ENCODE assay signal across 12 cellular contexts in the genomic region with DNA sequence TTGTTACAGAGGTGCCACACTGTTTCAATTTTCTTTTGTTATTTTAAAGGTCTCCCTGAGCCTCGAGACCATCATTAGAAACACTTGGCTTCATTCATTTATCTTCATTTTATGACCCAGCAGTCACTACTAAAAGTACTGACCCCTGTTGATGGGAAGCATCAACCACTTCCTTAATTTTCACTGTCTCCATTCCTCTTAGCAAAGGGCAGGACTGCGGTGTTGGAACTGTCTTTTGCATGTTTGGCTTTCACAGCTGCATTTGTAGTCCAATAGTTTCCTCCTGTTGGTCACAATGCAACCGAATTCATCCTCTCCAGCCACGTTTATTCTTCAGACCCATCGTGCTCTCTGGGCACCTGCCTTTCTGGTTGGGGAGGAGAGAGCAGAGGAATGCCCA. TPM values are rescaled to one million over a fixed set of nuclear protein-coding genes. Genes with fewer than 3 reads are reported as not detected.
A peak's percentile ranks its signal among the peaks of the same experiment; 100 is the strongest.
DNase-seq lines count a peak whose midpoint lies in the region; ATAC-seq and TF ChIP-seq lines count a peak whose summit lies in the region.
"Had no signal": no experiment of that assay in that cellular context is flagged by ENCODE, and none has a peak within 500 bp of the region (broad histone marks: within the 10 kb centered on the region; RNA-seq: fewer than 3 reads in every experiment).

No MANE protein-coding gene starts in this region.

- no peak overlapping the region for H3K27ac ChIP-seq in Karpas-422 (ENCODE audit: low read length)
- no peak overlapping the region for H3K27ac ChIP-seq in coronary artery
- H3K27ac ChIP-seq: GM23248 had no signal

- no peak overlapping the region for H2AFZ ChIP-seq in Karpas-422 (ENCODE audit: low read length)
- H2AFZ ChIP-seq: GM23248 had no signal

- H3K4me3 ChIP-seq in Karpas-422 (ENCODE audit: low read length) = no peak overlapping the region
- no peak overlapping the region for H3K4me3 ChIP-seq in coronary artery
- H3K4me3 ChIP-seq: GM23248, HAP-1 had no signal

- CTCF ChIA-PET in activated CD4-positive, alpha-beta T cell treated with anti-CD3 and anti-CD28 coated beads, Interleukin-2, amount 10 ng/mL, durations not matched to agents 7 days and 5 days (lab: Charles Lee) = no interaction called here
- CTCF ChIA-PET in activated CD4-positive, alpha-beta T cell treated with anti-CD3 and anti-CD28 coated beads for 36 hours (lab: Charles Lee) = no interaction called here

- no peaks in the 10 kb centered on the region for H3K36me3 ChIP-seq in Karpas-422 (ENCODE audit: insufficient read depth, low read length)
- H3K36me3 ChIP-seq: HAP-1 had no signal

- no peaks in the 10 kb centered on the region for H4K20me1 ChIP-seq in Karpas-422 (ENCODE audit: insufficient read depth, low read depth, low read length)

- H3K9ac ChIP-seq in Karpas-422 (ENCODE audit: low read length) = no peak overlapping the region
- H3K9ac ChIP-seq: GM23248 had no signal

- H3K4me3 Mint-ChIP-seq in activated CD4-positive, alpha-beta T cell treated with anti-CD3 and anti-CD28 coated beads, Interleukin-2, amount 10 ng/mL, durations not matched to agents 7 days and 5 days = no peak overlapping the region
- no peak overlapping the region for H3K4me3 Mint-ChIP-seq in activated CD4-positive, alpha-beta T cell treated with anti-CD3 and anti-CD28 coated beads for 36 hours
- H3K4me3 Mint-ChIP-seq in nephron progenitor cell = no peak overlapping the region
- H3K4me3 Mint-ChIP-seq: CD4-positive, alpha-beta T cell had no signal

- H3K27me3 ChIP-seq in Karpas-422 (ENCODE audit: low read length) = 0 out of 2 replicates have a peak, but pooled peaks cover 2% of the 10 kb centered on the region

- intact Hi-C loops in activated CD4-positive, alpha-beta T cell treated with anti-CD3 and anti-CD28 coated beads for 36 hours (cut with DNase I, micrococcal nuclease) = no loop called here

- H3K9me2 ChIP-seq in Karpas-422 (replicated peaks; ENCODE audit: insufficient read depth, low read length) = no peaks in the 10 kb centered on the region

- H3K9me3 Mint-ChIP-seq in activated CD4-positive, alpha-beta T cell treated with anti-CD3 and anti-CD28 coated beads, Interleukin-2, amount 10 ng/mL, durations not matched to agents 7 days and 5 days = no peaks in the 10 kb centered on the region
- H3K9me3 Mint-ChIP-seq in activated CD4-positive, alpha-beta T cell treated with anti-CD3 and anti-CD28 coated beads for 36 hours (ENCODE audit: low read depth) = no peaks in the 10 kb centered on the region
- peaks cover 10% of the 10 kb centered on the region for H3K9me3 Mint-ChIP-seq in nephron progenitor cell
- H3K9me3 Mint-ChIP-seq: CD4-positive, alpha-beta T cell had no signal

- peaks cover 43% of the 10 kb centered on the region for H3K4me1 ChIP-seq in Karpas-422 (ENCODE audit: low read length)

- H3K36me3 Mint-ChIP-seq in activated CD4-positive, alpha-beta T cell treated with anti-CD3 and anti-CD28 coated beads, Interleukin-2, amount 10 ng/mL, durations not matched to agents 7 days and 5 days (ENCODE audit: low read depth) = no peaks in the 10 kb centered on the region
- H3K36me3 Mint-ChIP-seq in activated CD4-positive, alpha-beta T cell treated with anti-CD3 and anti-CD28 coated beads for 36 hours (ENCODE audit: low read depth) = no peaks in the 10 kb centered on the region
- H3K36me3 Mint-ChIP-seq in nephron progenitor cell (ENCODE audit: low read depth) = no peaks in the 10 kb centered on the region

- H3K4me2 ChIP-seq in Karpas-422 (ENCODE audit: low read depth, low read length, poor library complexity, severe bottlenecking) = peak overlapping the region; percentile 3

- peaks cover 4% of the 10 kb centered on the region for H3K27me3 Mint-ChIP-seq in activated CD4-positive, alpha-beta T cell treated with anti-CD3 and anti-CD28 coated beads, Interleukin-2, amount 10 ng/mL, durations not matched to agents 7 days and 5 days
- H3K27me3 Mint-ChIP-seq in activated CD4-positive, alpha-beta T cell treated with anti-CD3 and anti-CD28 coated beads for 36 hours = peaks cover 1% of the 10 kb centered on the region
- H3K27me3 Mint-ChIP-seq in nephron progenitor cell (ENCODE audit: low read depth, poor library complexity) = peaks cover 13% of the 10 kb centered on the region
- H3K27me3 Mint-ChIP-seq: CD4-positive, alpha-beta T cell had no signal

- H3K27ac Mint-ChIP-seq in activated CD4-positive, alpha-beta T cell treated with anti-CD3 and anti-CD28 coated beads, Interleukin-2, amount 10 ng/mL, durations not matched to agents 7 days and 5 days = peak overlapping the region; percentile 54
- H3K27ac Mint-ChIP-seq in activated CD4-positive, alpha-beta T cell treated with anti-CD3 and anti-CD28 coated beads for 36 hours = no peak overlapping the region
- peak overlapping the region; percentile 40 for H3K27ac Mint-ChIP-seq in nephron progenitor cell
- H3K27ac Mint-ChIP-seq: CD4-positive, alpha-beta T cell had no signal

- no peak for TF ChIP-seq CTCF in nephron progenitor cell (IDR thresholded peaks at IDR 0.05)
- no peak for TF ChIP-seq CTCF in coronary artery (IDR thresholded peaks at IDR 0.05)

- H3K4me1 Mint-ChIP-seq in activated CD4-positive, alpha-beta T cell treated with anti-CD3 and anti-CD28 coated beads, Interleukin-2, amount 10 ng/mL, durations not matched to agents 7 days and 5 days = no peaks in the 10 kb centered on the region
- H3K4me1 Mint-ChIP-seq in activated CD4-positive, alpha-beta T cell treated with anti-CD3 and anti-CD28 coated beads for 36 hours = no peaks in the 10 kb centered on the region
- H3K4me1 Mint-ChIP-seq in nephron progenitor cell = peaks cover 30% of the 10 kb centered on the region

- H3K79me2 ChIP-seq in Karpas-422 (ENCODE audit: low read length) = no peaks in the 10 kb centered on the region

- DNase-seq in activated CD4-positive, alpha-beta T cell treated with anti-CD3 and anti-CD28 coated beads, Interleukin-2, amount 10 ng/mL, durations not matched to agents 7 days and 5 days = no peak
- DNase-seq in activated CD4-positive, alpha-beta T cell treated with anti-CD3 and anti-CD28 coated beads for 36 hours = no peak
- DNase-seq in Karpas-422 = no peak
- DNase-seq in MV-4-11 (lab: John Stamatoyannopoulos, UW) = peak; percentile 57
- DNase-seq in nephron progenitor cell = no peak
- no peak for DNase-seq in coronary artery (ENCODE audit: low spot score)
- DNase-seq: AML-193; Caco-2; CD4-positive, alpha-beta T cell; GM23248 had no signal

- no peaks in the 10 kb centered on the region for H3K9me3 ChIP-seq in Karpas-422 (ENCODE audit: low read length)
- H3K9me3 ChIP-seq: Caco-2, HAP-1 had no signal

- POLR2A ChIA-PET in activated CD4-positive, alpha-beta T cell treated with anti-CD3 and anti-CD28 coated beads, Interleukin-2, amount 10 ng/mL, durations not matched to agents 7 days and 5 days (lab: Charles Lee) = no interaction called here
- POLR2A ChIA-PET in activated CD4-positive, alpha-beta T cell treated with anti-CD3 and anti-CD28 coated beads for 36 hours (lab: Charles Lee) = no interaction called here

- no peak for ATAC-seq in activated CD4-positive, alpha-beta T cell treated with anti-CD3 and anti-CD28 coated beads for 36 hours
- no peak for ATAC-seq in GM21619 (IDR thresholded peaks at IDR 0.05; ENCODE audit: unreplicated experiment)

RNA-seq across cellular contexts. Expression of gene PDZD8, which starts 46.7 kb away (rescaled TPM):
- total RNA-seq in activated CD4-positive, alpha-beta T cell treated with anti-CD3 and anti-CD28 coated beads, Interleukin-2, amount 10 ng/mL, durations not matched to agents 7 days and 5 days = 10 to 100 TPM; 10.9 to 13.4 TPM
- total RNA-seq in activated CD4-positive, alpha-beta T cell treated with anti-CD3 and anti-CD28 coated beads for 36 hours = 10 to 100 TPM; 12.5 to 15.9 TPM
- 7.1 and 15.7 TPM in 2 replicates for total RNA-seq in Karpas-422 (2014; rRNA removed; shearing (Covaris generic); ENCODE audit: low replicate concordance)
